ENCODE assay signal across 1 cellular context in genomic region chr15:100616700-100617099, GRCh38.
TF ChIP-seq lines count a peak whose summit lies in the region.

No MANE protein-coding gene starts in this region.

TF ChIP-seq in IMR-90, 13 proteins besides CTCF, POLR2A, EP300 and RAD21:
- TF ChIP-seq NFE2L2 (IDR thresholded peaks at IDR 0.05; ENCODE audit: low read depth, low read length) (no peak), SMC3 (IDR thresholded peaks at IDR 0.05; ENCODE audit: low read depth, low read length) (no peak), RCOR1 (IDR thresholded peaks at IDR 0.05; ENCODE audit: insufficient replicate concordance, low read length) (no peak)
